15 cellular contexts compared by ENCODE assay signal in genomic region chr5:139686356-139686918, GRCh38. TPM values are rescaled to one million over a fixed set of nuclear protein-coding genes. Genes with fewer than 3 reads are reported as not detected.
DNase-seq lines count a peak whose midpoint lies in the region; ATAC-seq and TF ChIP-seq lines count a peak whose summit lies in the region.
"Had no signal": no experiment of that assay in that cellular context is flagged by ENCODE, and none has a peak within 500 bp of the region (broad histone marks: within the 10 kb centered on the region; RNA-seq: fewer than 3 reads in every experiment).

No MANE protein-coding gene starts in this region.

- H3K36me3 ChIP-seq in cardiac muscle cell (peaks cover 6% of the 10 kb centered on the region), tibial artery (peaks cover 15 to 28% (median 23%) of the 10 kb centered on the region in 3 donors)
- H3K36me3 ChIP-seq in CD4-positive, alpha-beta memory T cell (ENCODE audit: insufficient read depth, low read length): no peaks in the 10 kb centered on the region
- H3K36me3 ChIP-seq: HAP-1 had no signal

- H3K9me3 Mint-ChIP-seq in endothelial cell (ENCODE audit: unreplicated experiment): no peaks in the 10 kb centered on the region
- no peaks in the 10 kb centered on the region for H3K9me3 Mint-ChIP-seq in nephron
- H3K9me3 Mint-ChIP-seq in CD4-positive, alpha-beta memory T cell: no peaks in the 10 kb centered on the region
- H3K9me3 Mint-ChIP-seq: activated T-cell treated with anti-CD3 and anti-CD28 coated beads, Interleukin-2, amount 50 U/mL, for 24 hours; dendritic cell treated with granulocyte-macrophage colony-stimulating factor and Interleukin-4, amounts not matched to agents 40 ng/mL and 50 ng/mL, for 4 days had no signal

- H3K4me3 Mint-ChIP-seq in endothelial cell (ENCODE audit: unreplicated experiment): peak overlapping the region; percentile 14
- H3K4me3 Mint-ChIP-seq in nephron: peak overlapping the region in 2 of 3 experiments; percentile 18 to 22
- H3K4me3 Mint-ChIP-seq in CD4-positive, alpha-beta memory T cell: no peak overlapping the region
- H3K4me3 Mint-ChIP-seq: activated T-cell treated with anti-CD3 and anti-CD28 coated beads, Interleukin-2, amount 50 U/mL, for 24 hours; dendritic cell treated with granulocyte-macrophage colony-stimulating factor and Interleukin-4, amounts not matched to agents 40 ng/mL and 50 ng/mL, for 4 days had no signal

- TF ChIP-seq CTCF in cardiac muscle cell (IDR thresholded peaks at IDR 0.05; ENCODE audit: low read depth, low read length): no peak
- no peak for TF ChIP-seq CTCF in endothelial cell (IDR thresholded peaks at IDR 0.05; ENCODE audit: unreplicated experiment)
- TF ChIP-seq CTCF in nephron (IDR thresholded peaks at IDR 0.05; ENCODE audit: unreplicated experiment in 3 of 3): no peak
- no peak for TF ChIP-seq CTCF in tibial artery (IDR thresholded peaks at IDR 0.05)

- H3K27ac ChIP-seq in cardiac muscle cell: peak overlapping the region; percentile 30
- H3K27ac ChIP-seq in tibial artery: peak overlapping the region; percentile 54 to 57
- H3K27ac ChIP-seq in CD4-positive, alpha-beta memory T cell (ENCODE audit: low read depth, low read length): no peak overlapping the region

- H3K27ac Mint-ChIP-seq in endothelial cell (ENCODE audit: unreplicated experiment) (no peak overlapping the region), nephron (peak overlapping the region; percentile 64 to 76 (median 64))
- no peak overlapping the region for H3K27ac Mint-ChIP-seq in CD4-positive, alpha-beta memory T cell
- H3K27ac Mint-ChIP-seq: activated T-cell treated with anti-CD3 and anti-CD28 coated beads, Interleukin-2, amount 50 U/mL, for 24 hours had no signal

- CTCF ChIA-PET in CD4-positive, alpha-beta memory T cell (lab: Charles Lee; ENCODE audit: partially characterized antibody): no interaction called here

- DNase-seq in cardiac muscle cell (ENCODE audit: low read depth in 1 of 2, low spot score in 1 of 2): no peak
- DNase-seq in left ventricle myocardium superior: no peak
- no peak for DNase-seq in endothelial cell (ENCODE audit: low spot score)
- no peak for DNase-seq in tibial artery
- no peak for DNase-seq in HCEC 1CT
- DNase-seq in CD4-positive, alpha-beta memory T cell: no peak
- DNase-seq: activated CD4-positive, alpha-beta T cell treated with anti-CD3 and anti-CD28 coated beads for 48 hours; activated T-cell treated with anti-CD3 and anti-CD28 coated beads, Interleukin-2, amount 50 U/mL, for 24 hours; Calu3; NCI-H2081 treated with DMSO at 0.1 percent for 48 hours; NCI-H82 had no signal

- no peaks in the 10 kb centered on the region for H3K9me3 ChIP-seq in cardiac muscle cell (ENCODE audit: low read depth)
- no peaks in the 10 kb centered on the region for H3K9me3 ChIP-seq in tibial artery
- H3K9me3 ChIP-seq in CD4-positive, alpha-beta memory T cell (ENCODE audit: control insufficient read depth in 1 of 2, low read length in 2 of 2): no peaks in the 10 kb centered on the region
- H3K9me3 ChIP-seq: HAP-1 had no signal

- ATAC-seq in left ventricle myocardium superior (no peak), HG03175 (IDR thresholded peaks at IDR 0.05; ENCODE audit: unreplicated experiment) (no peak)

- peaks cover 9% of the 10 kb centered on the region for H3K36me3 Mint-ChIP-seq in endothelial cell (ENCODE audit: low read depth, unreplicated experiment)
- peaks cover 38% of the 10 kb centered on the region for H3K36me3 Mint-ChIP-seq in nephron (ENCODE audit: low read depth)
- H3K36me3 Mint-ChIP-seq in CD4-positive, alpha-beta memory T cell: no peaks in the 10 kb centered on the region

- H3K4me1 ChIP-seq in cardiac muscle cell (ENCODE audit: low read depth) (peaks cover 29% of the 10 kb centered on the region), tibial artery (peaks cover 0 to 64% (median 46%) of the 10 kb centered on the region in 4 donors)
- no peaks in the 10 kb centered on the region for H3K4me1 ChIP-seq in CD4-positive, alpha-beta memory T cell (ENCODE audit: insufficient read depth, low read length)
- H3K4me1 ChIP-seq: HAP-1 had no signal

- H3K27me3 Mint-ChIP-seq in endothelial cell (ENCODE audit: unreplicated experiment): peaks cover 19% of the 10 kb centered on the region
- no peaks in the 10 kb centered on the region for H3K27me3 Mint-ChIP-seq in nephron (ENCODE audit: low read depth)
- H3K27me3 Mint-ChIP-seq in CD4-positive, alpha-beta memory T cell: peaks cover 0 to 2% of the 10 kb centered on the region in 2 donors
- H3K27me3 Mint-ChIP-seq: activated T-cell treated with anti-CD3 and anti-CD28 coated beads, Interleukin-2, amount 50 U/mL, for 24 hours had no signal

- POLR2A ChIA-PET in CD4-positive, alpha-beta memory T cell (lab: Charles Lee; ENCODE audit: partially characterized antibody): no interaction called here

- H3K4me3 ChIP-seq in cardiac muscle cell (no peak overlapping the region), tibial artery (no peak overlapping the region)
- H3K4me3 ChIP-seq in CD4-positive, alpha-beta memory T cell (ENCODE audit: low read length in 2 of 2): no peak overlapping the region
- H3K4me3 ChIP-seq: HAP-1 had no signal

- no peaks in the 10 kb centered on the region for H3K27me3 ChIP-seq in cardiac muscle cell
- H3K27me3 ChIP-seq in tibial artery: no peaks in the 10 kb centered on the region
- H3K27me3 ChIP-seq in CD4-positive, alpha-beta memory T cell (ENCODE audit: insufficient read depth, low read length): no peaks in the 10 kb centered on the region

- intact Hi-C loops in left ventricle myocardium superior (cut with micrococcal nuclease): loop anchor here (5.0 kb wide), 1 partner anchor 49 kb away; no protein-coding TSS in a partner anchor
- intact Hi-C loops in tibial artery (cut with DNase I; ENCODE audit: low total_unique reads): no loop called here
- intact Hi-C loops in CD4-positive, alpha-beta memory T cell (cut with micrococcal nuclease): no loop called here

- H3K4me1 Mint-ChIP-seq in endothelial cell (ENCODE audit: unreplicated experiment) (peaks cover 43% of the 10 kb centered on the region), nephron (peaks cover 70% of the 10 kb centered on the region)
- peaks cover 0 to 2% (median 0%) of the 10 kb centered on the region in 4 donors for H3K4me1 Mint-ChIP-seq in CD4-positive, alpha-beta memory T cell

RNA-seq across cellular contexts. Expression of gene CXXC5, which starts 38.3 kb away (rescaled TPM):
- total RNA-seq in cardiac muscle cell (91.9 and 122 TPM in 2 replicates), left ventricle myocardium superior (75.7 TPM), endothelial cell (ENCODE audit: unreplicated experiment) (37.3 TPM)
- 70.4 and 79.4 TPM in 2 replicates for polyA plus RNA-seq in cardiac muscle cell
- 1 to 10 TPM; 1.6 to 3.6 TPM for total RNA-seq in CD4-positive, alpha-beta memory T cell
- 1 to 10 TPM; 2.7 to 5.5 TPM for polyA plus RNA-seq in CD4-positive, alpha-beta memory T cell

Comparison
In these comparisons a context has a peak if more than half of its experiments do, and no peak if none do; other contexts are left out.
1. H3K27ac Mint-ChIP-seq: peak in nephron (3 of 3); none in endothelial cell (single experiment) and CD4-positive, alpha-beta memory T cell (0 of 7).
2. H3K4me3 Mint-ChIP-seq: peak in endothelial cell (single experiment) and nephron (2 of 3); none in CD4-positive, alpha-beta memory T cell (0 of 8).